ENCODE assay signal across 19 cellular contexts in genomic region chr19:48650974-48651681, GRCh38. TPM values are rescaled to one million over a fixed set of nuclear protein-coding genes. Genes with fewer than 3 reads are reported as not detected.
DNase-seq lines count a peak whose midpoint lies in the region; ATAC-seq and TF ChIP-seq lines count a peak whose summit lies in the region.
"Had no signal": no experiment of that assay in that cellular context is flagged by ENCODE, and none has a peak within 500 bp of the region (broad histone marks: within the 10 kb centered on the region; RNA-seq: fewer than 3 reads in every experiment).

No MANE protein-coding gene starts in this region.

- no peaks in the 10 kb centered on the region for H3K9me3 Mint-ChIP-seq in activated naive CD4-positive, alpha-beta T cell treated with anti-CD3 and anti-CD28 coated beads, Interleukin-2, amount 10 ng/mL, durations not matched to agents 7 days and 5 days
- H3K9me3 Mint-ChIP-seq in IgD-negative memory B cell: peaks cover 0 to 2% (median 0%) of the 10 kb centered on the region in 3 donors
- H3K9me3 Mint-ChIP-seq in dendritic cell treated with granulocyte-macrophage colony-stimulating factor and Interleukin-4, amounts not matched to agents 40 ng/mL and 50 ng/mL, for 4 days: no peaks in the 10 kb centered on the region
- H3K9me3 Mint-ChIP-seq in stimulated activated effector memory CD8-positive, alpha-beta T cell treated with anti-CD3 and anti-CD28 coated beads, Interleukin-12 subunit alpha, Interleukin-12 subunit beta, amount 100 ng/mL, for 72 hours: no peaks in the 10 kb centered on the region
- H3K9me3 Mint-ChIP-seq in activated CD8-positive, alpha-beta T cell treated with anti-CD3 and anti-CD28 coated beads for 36 hours: no peaks in the 10 kb centered on the region

- DNase-seq in activated naive CD4-positive, alpha-beta T cell treated with anti-CD3 and anti-CD28 coated beads, Interleukin-2, amount 10 ng/mL, durations not matched to agents 7 days and 5 days: no peak
- DNase-seq in activated naive CD4-positive, alpha-beta T cell treated with anti-CD3 and anti-CD28 coated beads, Interleukin-2, amount 50 U/mL, for 16 hours: no peak
- no peak for DNase-seq in stimulated activated effector memory CD8-positive, alpha-beta T cell treated with anti-CD3 and anti-CD28 coated beads, Interleukin-12 subunit alpha, Interleukin-12 subunit beta, amount 100 ng/mL, for 72 hours (ENCODE audit: low spot score in 2 of 2)
- DNase-seq in SIG-M5 treated with dmso at 0.1 percent for 504 hours (lab: John Stamatoyannopoulos, UW; ENCODE audit: unreplicated experiment): no peak
- no peak for DNase-seq in activated CD4-positive, alpha-beta T cell treated with anti-CD3 and anti-CD28 coated beads for 1 hour
- DNase-seq in activated CD8-positive, alpha-beta T cell treated with anti-CD3 and anti-CD28 coated beads for 36 hours: no peak
- DNase-seq: 8988T, C1 segment of cervical spinal cord, DMS79 treated with DMSO at 0.1 percent for 48 hours, KG1, NCI-H1092 treated with DMSO at 0.1 percent for 48 hours, NCI-H1694 treated with DMSO at 0.1 percent for 48 hours, NCI-H2171, NCI-H446 treated with DMSO at 0.1 percent for 48 hours, NCI-H774, SK-N-SH had no signal

- POLR2A ChIA-PET in activated CD8-positive, alpha-beta T cell treated with anti-CD3 and anti-CD28 coated beads for 36 hours (lab: Charles Lee): interaction anchor here (0.6 kb wide), 1 partner anchor 37 kb away, joined by 3 read pairs; the partner anchor contains the start of gene FAM83E

- H3K4me3 Mint-ChIP-seq in activated naive CD4-positive, alpha-beta T cell treated with anti-CD3 and anti-CD28 coated beads, Interleukin-2, amount 10 ng/mL, durations not matched to agents 7 days and 5 days: no peak overlapping the region
- H3K4me3 Mint-ChIP-seq in IgD-negative memory B cell: peak overlapping the region in 1 of 4 donors; percentile 39
- H3K4me3 Mint-ChIP-seq in dendritic cell treated with granulocyte-macrophage colony-stimulating factor and Interleukin-4, amounts not matched to agents 40 ng/mL and 50 ng/mL, for 4 days: no peak overlapping the region
- no peak overlapping the region for H3K4me3 Mint-ChIP-seq in stimulated activated effector memory CD8-positive, alpha-beta T cell treated with anti-CD3 and anti-CD28 coated beads, Interleukin-12 subunit alpha, Interleukin-12 subunit beta, amount 100 ng/mL, for 72 hours
- no peak overlapping the region for H3K4me3 Mint-ChIP-seq in activated CD8-positive, alpha-beta T cell treated with anti-CD3 and anti-CD28 coated beads for 36 hours

- CTCF ChIA-PET in activated naive CD4-positive, alpha-beta T cell treated with anti-CD3 and anti-CD28 coated beads, Interleukin-2, amount 10 ng/mL, durations not matched to agents 7 days and 5 days (lab: Charles Lee): interaction anchor here (0.7 to 1.4 kb wide), 2 partner anchors 11 to 186 kb away, joined by 3 to 4 read pairs; no protein-coding TSS in a partner anchor
- CTCF ChIA-PET in activated CD8-positive, alpha-beta T cell treated with anti-CD3 and anti-CD28 coated beads for 36 hours (lab: Charles Lee): interaction anchor here (0.6 kb wide), 1 partner anchor 62 kb away, joined by 4 read pairs; no protein-coding TSS in a partner anchor

- peaks cover 11% of the 10 kb centered on the region for H3K27me3 Mint-ChIP-seq in activated naive CD4-positive, alpha-beta T cell treated with anti-CD3 and anti-CD28 coated beads, Interleukin-2, amount 10 ng/mL, durations not matched to agents 7 days and 5 days
- no peaks in the 10 kb centered on the region for H3K27me3 Mint-ChIP-seq in IgD-negative memory B cell
- H3K27me3 Mint-ChIP-seq in dendritic cell treated with granulocyte-macrophage colony-stimulating factor and Interleukin-4, amounts not matched to agents 40 ng/mL and 50 ng/mL, for 4 days: peaks cover 5% of the 10 kb centered on the region
- H3K27me3 Mint-ChIP-seq in activated CD8-positive, alpha-beta T cell treated with anti-CD3 and anti-CD28 coated beads for 36 hours: no peaks in the 10 kb centered on the region

- peak overlapping the region; percentile 56 for H3K27ac Mint-ChIP-seq in activated naive CD4-positive, alpha-beta T cell treated with anti-CD3 and anti-CD28 coated beads, Interleukin-2, amount 10 ng/mL, durations not matched to agents 7 days and 5 days
- H3K27ac Mint-ChIP-seq in IgD-negative memory B cell: peak overlapping the region; percentile 37 to 90 (median 86)
- peak overlapping the region; percentile 25 for H3K27ac Mint-ChIP-seq in dendritic cell treated with granulocyte-macrophage colony-stimulating factor and Interleukin-4, amounts not matched to agents 40 ng/mL and 50 ng/mL, for 4 days
- peak overlapping the region; percentile 35 for H3K27ac Mint-ChIP-seq in stimulated activated effector memory CD8-positive, alpha-beta T cell treated with anti-CD3 and anti-CD28 coated beads, Interleukin-12 subunit alpha, Interleukin-12 subunit beta, amount 100 ng/mL, for 72 hours
- no peak overlapping the region for H3K27ac Mint-ChIP-seq in activated CD8-positive, alpha-beta T cell treated with anti-CD3 and anti-CD28 coated beads for 36 hours

- peaks cover 52% of the 10 kb centered on the region for H3K4me1 Mint-ChIP-seq in activated naive CD4-positive, alpha-beta T cell treated with anti-CD3 and anti-CD28 coated beads, Interleukin-2, amount 10 ng/mL, durations not matched to agents 7 days and 5 days
- H3K4me1 Mint-ChIP-seq in IgD-negative memory B cell: peaks cover 11 to 23% (median 22%) of the 10 kb centered on the region in 3 donors
- peaks cover 56% of the 10 kb centered on the region for H3K4me1 Mint-ChIP-seq in dendritic cell treated with granulocyte-macrophage colony-stimulating factor and Interleukin-4, amounts not matched to agents 40 ng/mL and 50 ng/mL, for 4 days (ENCODE audit: low read depth)
- peaks cover 35% of the 10 kb centered on the region for H3K4me1 Mint-ChIP-seq in stimulated activated effector memory CD8-positive, alpha-beta T cell treated with anti-CD3 and anti-CD28 coated beads, Interleukin-12 subunit alpha, Interleukin-12 subunit beta, amount 100 ng/mL, for 72 hours
- H3K4me1 Mint-ChIP-seq in activated CD8-positive, alpha-beta T cell treated with anti-CD3 and anti-CD28 coated beads for 36 hours (ENCODE audit: low read depth): peaks cover 20% of the 10 kb centered on the region

- H3K36me3 Mint-ChIP-seq in activated naive CD4-positive, alpha-beta T cell treated with anti-CD3 and anti-CD28 coated beads, Interleukin-2, amount 10 ng/mL, durations not matched to agents 7 days and 5 days: no peaks in the 10 kb centered on the region
- no peaks in the 10 kb centered on the region for H3K36me3 Mint-ChIP-seq in IgD-negative memory B cell
- no peaks in the 10 kb centered on the region for H3K36me3 Mint-ChIP-seq in dendritic cell treated with granulocyte-macrophage colony-stimulating factor and Interleukin-4, amounts not matched to agents 40 ng/mL and 50 ng/mL, for 4 days (ENCODE audit: low read depth)
- H3K36me3 Mint-ChIP-seq in stimulated activated effector memory CD8-positive, alpha-beta T cell treated with anti-CD3 and anti-CD28 coated beads, Interleukin-12 subunit alpha, Interleukin-12 subunit beta, amount 100 ng/mL, for 72 hours: peaks cover 6% of the 10 kb centered on the region
- no peaks in the 10 kb centered on the region for H3K36me3 Mint-ChIP-seq in activated CD8-positive, alpha-beta T cell treated with anti-CD3 and anti-CD28 coated beads for 36 hours (ENCODE audit: low read depth)

- ATAC-seq in stimulated activated effector memory CD8-positive, alpha-beta T cell treated with anti-CD3 and anti-CD28 coated beads, Interleukin-12 subunit alpha, Interleukin-12 subunit beta, amount 100 ng/mL, for 72 hours: no peak
- ATAC-seq in activated CD8-positive, alpha-beta T cell treated with anti-CD3 and anti-CD28 coated beads for 36 hours: no peak
- ATAC-seq: Right ventricle myocardium inferior had no signal

- TF ChIP-seq CTCF in activated CD8-positive, alpha-beta T cell treated with anti-CD3 and anti-CD28 coated beads for 36 hours (IDR thresholded peaks at IDR 0.05): no peak

- intact Hi-C loops in dendritic cell treated with granulocyte-macrophage colony-stimulating factor and Interleukin-4, amounts not matched to agents 40 ng/mL and 50 ng/mL, for 4 days (cut with micrococcal nuclease): no loop called here
- intact Hi-C loops in activated CD8-positive, alpha-beta T cell treated with anti-CD3 and anti-CD28 coated beads for 36 hours (cut with micrococcal nuclease): no loop called here

RNA-seq across cellular contexts. Expression of gene CA11, which starts 5.1 kb away (rescaled TPM):
- polyA plus RNA-seq in IgD-negative memory B cell: 11.6 TPM
- 10 to 100 TPM; 11.1 to 13.0 TPM for total RNA-seq in activated CD8-positive, alpha-beta T cell treated with anti-CD3 and anti-CD28 coated beads for 36 hours

RNA-seq across cellular contexts. Expression of gene DBP, which starts 13.9 kb away (rescaled TPM):
- 86.1 TPM for polyA plus RNA-seq in IgD-negative memory B cell
- total RNA-seq in activated CD8-positive, alpha-beta T cell treated with anti-CD3 and anti-CD28 coated beads for 36 hours: 10 to 100 TPM; 10.8 to 13.1 TPM

RNA-seq across cellular contexts. Expression of gene NTN5, which starts 21.7 kb away (rescaled TPM):
- polyA plus RNA-seq in IgD-negative memory B cell: 0.66 TPM
- total RNA-seq in activated CD8-positive, alpha-beta T cell treated with anti-CD3 and anti-CD28 coated beads for 36 hours: under 1 TPM; 0.16 to 0.83 TPM

RNA-seq across cellular contexts. Expression of gene SPHK2, which starts 31.8 kb away (rescaled TPM):
- polyA plus RNA-seq in IgD-negative memory B cell: 11.0 TPM
- 10 to 100 TPM; 22.3 to 22.9 TPM for total RNA-seq in activated CD8-positive, alpha-beta T cell treated with anti-CD3 and anti-CD28 coated beads for 36 hours

RNA-seq across cellular contexts. Expression of gene RPL18, which starts 32.1 kb away (rescaled TPM):
- 2,549 TPM for polyA plus RNA-seq in IgD-negative memory B cell
- 1,000 to 10,000 TPM; 2,304 to 2,324 TPM for total RNA-seq in activated CD8-positive, alpha-beta T cell treated with anti-CD3 and anti-CD28 coated beads for 36 hours
